In the genomic region with DNA sequence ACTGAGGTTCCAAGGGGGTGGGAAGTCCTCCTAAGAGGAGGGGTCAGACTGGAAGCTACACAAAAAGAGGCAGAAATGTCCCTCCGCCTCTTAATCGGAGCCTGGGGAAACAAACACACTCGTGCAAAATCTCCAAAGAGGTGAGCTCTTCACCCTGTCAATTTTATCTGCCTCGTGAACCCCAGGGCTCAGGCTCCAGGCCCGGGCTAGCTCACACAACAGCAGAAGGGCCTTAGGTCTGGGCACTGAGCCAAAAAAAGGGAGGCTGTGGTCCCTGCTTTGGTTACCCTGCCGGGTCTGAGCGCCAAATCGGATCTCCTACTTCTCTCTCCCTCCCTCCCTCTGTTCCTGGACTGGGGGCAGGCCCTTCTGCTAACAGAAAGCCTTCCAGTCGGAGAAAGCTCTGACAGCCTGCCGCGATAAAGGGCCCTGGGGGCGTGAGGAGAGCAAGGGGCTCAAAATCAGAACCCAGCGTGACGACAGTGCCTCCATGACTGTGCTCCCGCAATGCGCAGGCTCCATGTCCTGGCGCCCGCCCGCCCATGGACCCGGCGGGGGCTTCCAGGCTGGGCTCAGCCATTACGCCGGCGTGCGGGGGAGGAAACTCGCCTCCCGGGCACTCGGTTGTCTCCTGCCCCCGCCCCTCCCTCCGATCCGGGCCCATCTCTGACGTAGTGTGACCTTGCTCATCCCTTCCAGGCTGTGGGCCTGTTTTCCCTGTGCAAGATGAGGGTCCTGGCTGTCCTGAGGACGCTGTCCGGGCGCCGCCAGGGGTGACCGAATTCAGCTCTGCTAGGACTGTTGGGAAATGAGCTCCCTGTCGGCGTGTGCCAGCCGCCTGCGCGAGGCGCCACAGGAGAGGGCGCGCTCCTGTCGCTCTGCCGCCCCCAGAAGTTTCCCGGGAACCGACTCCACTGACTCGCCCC, we compare ENCODE assay signal across 8 cellular contexts. TPM values are rescaled to one million over a fixed set of nuclear protein-coding genes. Genes with fewer than 3 reads are reported as not detected.
DNase-seq lines count a peak whose midpoint lies in the region; ATAC-seq and TF ChIP-seq lines count a peak whose summit lies in the region.

No MANE protein-coding gene starts in this region.

- TF ChIP-seq CTCF in astrocyte of the cerebellum (IDR thresholded peaks at IDR 0.05; ENCODE audit: low read depth, low read length, missing control alignments) (peak; percentile 19), hepatocyte (IDR thresholded peaks at IDR 0.05; ENCODE audit: poor library complexity) (no peak)

- no peaks in the 10 kb centered on the region for H3K9me2 ChIP-seq in hepatocyte (replicated peaks; ENCODE audit: insufficient read depth)

- H3K4me3 ChIP-seq in astrocyte of the cerebellum (ENCODE audit: low read depth, low read length) (peak overlapping the region; percentile 66), hepatocyte (peak overlapping the region; percentile 34)

- H3K9me3 ChIP-seq in hepatocyte (ENCODE audit: low read depth) = no peaks in the 10 kb centered on the region

- ATAC-seq in GM18498 (IDR thresholded peaks at IDR 0.05; ENCODE audit: unreplicated experiment) (peak; percentile 47), HG02970 (IDR thresholded peaks at IDR 0.05; ENCODE audit: low FRiP score, unreplicated experiment) (peak; percentile 35)

- peaks cover 9% of the 10 kb centered on the region for H3K79me2 ChIP-seq in hepatocyte

- peak; percentile 50 to 64 for DNase-seq in NCI-H1930 (lab: John Stamatoyannopoulos, UW)
- peak; percentile 51 for DNase-seq in T-helper 22 cell (ENCODE audit: low read depth)
- DNase-seq in astrocyte of the cerebellum (ENCODE audit: low read depth) = peak; percentile 64
- DNase-seq in hepatocyte (ENCODE audit: low spot score) = peak; percentile 93
- peak; percentile 68 for DNase-seq in renal cortical epithelial cell (ENCODE audit: low read depth)
- DNase-seq in cortex of kidney (lab: John Stamatoyannopoulos, UW) = no peak

- in situ Hi-C loops in astrocyte of the cerebellum (cut with HindIII; ENCODE audit: low sequenced_read_pairs) = no loop called here

- no peaks in the 10 kb centered on the region for H3K36me3 ChIP-seq in hepatocyte (replicated peaks; ENCODE audit: insufficient read depth, low read depth)

- H4K20me1 ChIP-seq in hepatocyte (ENCODE audit: insufficient read depth, poor library complexity, severe bottlenecking) = no peaks in the 10 kb centered on the region

- 3% methylated on average over 33 of the region's 50 CpGs for WGBS in hepatocyte (ENCODE audit: low lambda C conversion rate, missing lambda C conversion rate)

- peak overlapping the region; percentile 98 for H3K27ac ChIP-seq in hepatocyte

- peak overlapping the region; percentile 94 for H3K4me2 ChIP-seq in hepatocyte

- H2AFZ ChIP-seq in hepatocyte = peak overlapping the region; percentile 87

- H3K4me1 ChIP-seq in hepatocyte (ENCODE audit: insufficient read depth) = peaks cover 9% of the 10 kb centered on the region

- no peaks in the 10 kb centered on the region for H3K27me3 ChIP-seq in hepatocyte

RNA-seq across cellular contexts. Expression of a gene that starts 0.9 kb away (rescaled TPM):
- total RNA-seq in hepatocyte (1.4 and 2.5 TPM in 2 replicates), renal cortical epithelial cell (1.6 and 8.9 TPM in 2 replicates)
- 3.3 and 4.9 TPM in 2 replicates for polyA plus RNA-seq in hepatocyte

RNA-seq across cellular contexts. Expression of a gene that starts 35.8 kb away (rescaled TPM):
- total RNA-seq in hepatocyte = 7.3 and 16.4 TPM in 2 replicates
- polyA plus RNA-seq in hepatocyte = 102 and 125 TPM in 2 replicates
- 92.0 and 249 TPM in 2 replicates for total RNA-seq in renal cortical epithelial cell
